14 cellular contexts compared by ENCODE assay signal in genomic region chr3:195580733-195581443, GRCh38. TPM values are rescaled to one million over a fixed set of nuclear protein-coding genes. Genes with fewer than 3 reads are reported as not detected.
DNase-seq lines count a peak whose midpoint lies in the region; ATAC-seq and TF ChIP-seq lines count a peak whose summit lies in the region.
"Had no signal": no experiment of that assay in that cellular context is flagged by ENCODE, and none has a peak within 500 bp of the region (broad histone marks: within the 10 kb centered on the region; RNA-seq: fewer than 3 reads in every experiment).

No MANE protein-coding gene starts in this region.

- DNase-seq in SW480 (ENCODE audit: low spot score) (peak; percentile 31), fibroblast of mammary gland (ENCODE audit: low read depth) (peak; percentile 72), posterior cingulate gyrus (peak in 9 of 10 donors; percentile 20 to 86 (median 47)), Caco-2 (no peak), ACHN (no peak)
- no peak for DNase-seq in effector CD4-positive, alpha-beta T cell
- DNase-seq: activated CD4-positive, CD25-positive, alpha-beta regulatory T cell treated with anti-CD3 and anti-CD28 coated beads, Interleukin-2, amount 50 U/mL, for 72 hours; activated naive CD4-positive, alpha-beta T cell; NCI-H1930; stimulated activated CD4-positive, alpha-beta T cell treated with anti-CD3 and anti-CD28 coated beads, Interleukin-15, amount 100 ng/mL, for 24 hours had no signal

- no peak for TF ChIP-seq CTCF in fibroblast of mammary gland (conservative IDR thresholded peaks at IDR 0.05; ENCODE audit: control insufficient read depth, insufficient read depth, low read depth, low read length)
- no peak for TF ChIP-seq CTCF in Caco-2 (IDR thresholded peaks at IDR 0.05; ENCODE audit: insufficient read depth in 1 of 2, low read depth in 1 of 2, low read length in 1 of 2, severe bottlenecking in 1 of 2, unreplicated experiment in 1 of 2)

- H3K36me3 Mint-ChIP-seq in Caco-2 (ENCODE audit: insufficient read depth, unreplicated experiment), result peaks cover 6% of the 10 kb centered on the region
- H3K36me3 Mint-ChIP-seq: IgD-negative memory B cell had no signal

- no peak overlapping the region for H3K4me3 Mint-ChIP-seq in Caco-2 (ENCODE audit: unreplicated experiment)
- H3K4me3 Mint-ChIP-seq: IgD-negative memory B cell had no signal

- H3K4me2 ChIP-seq in BLaER1 treated with 17β-estradiol and CSF1 and Interleukin-3, amounts not matched to agents 10 nM and 100 nM, result peak overlapping the region in 9 of 11 experiments; percentile 30 to 76 (median 52); a peak in 17 of 22 replicates

- peaks cover 0 to 71% (median 0%) of the 10 kb centered on the region in 11 experiments; a peak in 8 of 22 replicates for H3K27me3 ChIP-seq in BLaER1 treated with 17β-estradiol and CSF1 and Interleukin-3, amounts not matched to agents 10 nM and 100 nM
- H3K27me3 ChIP-seq in Caco-2 (replicated peaks; ENCODE audit: control insufficient read depth, insufficient read depth, low read length), result no peaks in the 10 kb centered on the region

- H3K9me3 ChIP-seq in BLaER1 treated with 17β-estradiol and CSF1 and Interleukin-3, amounts not matched to agents 10 nM and 100 nM (replicated peaks in 1 of 11), result no peaks in the 10 kb centered on the region
- H3K9me3 ChIP-seq in Caco-2, result no peaks in the 10 kb centered on the region

- no TSS peak for BruUV-seq in Caco-2 (replicated peaks; lab: Mats Ljungman, UMichigan)

- H3K4me3 ChIP-seq in BLaER1 treated with 17β-estradiol and CSF1 and Interleukin-3, amounts not matched to agents 10 nM and 100 nM, result no peak overlapping the region
- no peak overlapping the region for H3K4me3 ChIP-seq in fibroblast of mammary gland (ENCODE audit: control insufficient read depth, low read depth, low read length)
- no peak overlapping the region for H3K4me3 ChIP-seq in Caco-2 (ENCODE audit: low read depth, low read length)

- ATAC-seq in HG02588 (IDR thresholded peaks at IDR 0.05; ENCODE audit: unreplicated experiment), result no peak
- ATAC-seq: esophagus mucosa had no signal

- POLR2A ChIA-PET in Caco-2 (lab: Charles Lee), result no interaction called here

- H3K36me3 ChIP-seq in BLaER1 treated with 17β-estradiol and CSF1 and Interleukin-3, amounts not matched to agents 10 nM and 100 nM, result no peaks in the 10 kb centered on the region
- no peaks in the 10 kb centered on the region for H3K36me3 ChIP-seq in Caco-2 (ENCODE audit: control insufficient read depth, insufficient read depth, low read length)

- in situ Hi-C loops in ACHN (cut with HindIII; ENCODE audit: low pct_ligation_motif_present, low pct_unique_long_range_greater_than_20kb, low sequenced_read_pairs), result no loop called here

- peaks cover 8% of the 10 kb centered on the region for H3K4me1 Mint-ChIP-seq in Caco-2 (ENCODE audit: low read depth, unreplicated experiment)
- H3K4me1 Mint-ChIP-seq: IgD-negative memory B cell had no signal

- H4K20me1 ChIP-seq in BLaER1 treated with 17β-estradiol and CSF1 and Interleukin-3, amounts not matched to agents 10 nM and 100 nM, result peaks cover 0 to 7% (median 0%) of the 10 kb centered on the region in 11 experiments; a peak in 1 of 22 replicates

- CTCF ChIA-PET in Caco-2 (lab: Charles Lee), result no interaction called here

- H3K9ac ChIP-seq in BLaER1 treated with 17β-estradiol and CSF1 and Interleukin-3, amounts not matched to agents 10 nM and 100 nM, result peak overlapping the region in 4 of 11 experiments; percentile 21 to 48 (median 40); a peak in 5 of 22 replicates

- peaks cover 23 to 69% (median 57%) of the 10 kb centered on the region in 10 experiments for H3K4me1 ChIP-seq in BLaER1 treated with 17β-estradiol and CSF1 and Interleukin-3, amounts not matched to agents 10 nM and 100 nM
- peaks cover 36% of the 10 kb centered on the region for H3K4me1 ChIP-seq in Caco-2

- intact Hi-C loops in posterior cingulate gyrus (cut with DNase I), result no loop called here
- intact Hi-C loops in Caco-2 (cut with micrococcal nuclease; ENCODE audit: unreplicated experiment), result no loop called here

- H3K9me3 Mint-ChIP-seq in Caco-2 (ENCODE audit: unreplicated experiment), result no peaks in the 10 kb centered on the region
- H3K9me3 Mint-ChIP-seq: IgD-negative memory B cell had no signal

- peak overlapping the region in 3 of 11 experiments; percentile 38 to 50 (median 38); a peak in 6 of 22 replicates for H3K27ac ChIP-seq in BLaER1 treated with 17β-estradiol and CSF1 and Interleukin-3, amounts not matched to agents 10 nM and 100 nM

- H3K27me3 Mint-ChIP-seq in Caco-2 (ENCODE audit: insufficient read depth, unreplicated experiment), result no peaks in the 10 kb centered on the region
- H3K27me3 Mint-ChIP-seq: IgD-negative memory B cell had no signal

- no peak overlapping the region for H3K27ac Mint-ChIP-seq in Caco-2 (ENCODE audit: unreplicated experiment)

RNA-seq across cellular contexts. Expression of gene APOD, which starts 2.9 kb away (rescaled TPM):
- 62.0 and 101 TPM in 2 replicates for total RNA-seq in Caco-2 (2022)

RNA-seq across cellular contexts. Expression of gene PPP1R2, which starts 37.8 kb away (rescaled TPM):
- total RNA-seq in Caco-2 (2022), result 135 and 150 TPM in 2 replicates

Comparison
In these comparisons a context has a peak if more than half of its experiments do, and no peak if none do; other contexts are left out.
1. DNase-seq: peak in SW480 (single experiment), fibroblast of mammary gland (single experiment) and posterior cingulate gyrus (9 of 10); none in Caco-2 (0 of 2), effector CD4-positive, alpha-beta T cell (single experiment) and ACHN (single experiment).